ENCODE assay signal across 27 cellular contexts in the genomic region with DNA sequence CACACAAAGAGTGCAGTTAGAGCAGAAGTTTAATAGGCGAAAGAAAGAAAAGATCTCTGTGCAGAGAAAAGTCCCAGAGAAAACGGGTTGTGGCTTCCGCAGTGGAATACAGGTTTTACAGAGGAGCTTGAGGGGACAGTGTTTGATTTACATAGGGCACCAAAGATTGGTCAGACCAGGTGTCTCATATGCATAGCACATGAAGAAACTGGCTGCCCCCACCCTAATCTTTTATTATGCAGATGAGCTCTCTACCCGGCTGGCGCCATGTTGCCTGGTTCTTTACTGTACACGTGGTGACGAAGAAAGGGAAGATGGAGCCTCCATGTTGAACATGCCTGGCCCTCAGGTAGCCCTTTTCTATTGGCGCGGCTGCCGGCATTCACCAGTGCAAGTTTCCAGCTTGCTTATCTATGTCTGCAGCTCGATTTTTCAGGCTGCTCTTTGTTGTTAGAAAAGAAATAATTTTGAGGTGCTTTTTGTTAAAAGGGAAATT. TPM values are rescaled to one million over a fixed set of nuclear protein-coding genes. Genes with fewer than 3 reads are reported as not detected.
DNase-seq lines count a peak whose midpoint lies in the region; ATAC-seq and TF ChIP-seq lines count a peak whose summit lies in the region.
"Had no signal": no experiment of that assay in that cellular context is flagged by ENCODE, and none has a peak within 500 bp of the region (broad histone marks: within the 10 kb centered on the region; RNA-seq: fewer than 3 reads in every experiment).

No MANE protein-coding gene starts in this region.

- TF ChIP-seq POLR2A in testis (IDR thresholded peaks at IDR 0.05) (no peak), GM18505 (IDR thresholded peaks at IDR 0.05; ENCODE audit: borderline replicate concordance, extremely low read depth, insufficient read depth, insufficient read length) (no peak)

- TF ChIP-seq CTCF in testis (IDR thresholded peaks at IDR 0.05): no peak

- H3K27ac ChIP-seq in testis: no peak overlapping the region
- H3K27ac ChIP-seq: KMS-11, PC-9, SJSA1 had no signal

- H3K9me3 ChIP-seq in testis: no peaks in the 10 kb centered on the region
- H3K9me3 ChIP-seq: BE2C, SJSA1 had no signal

- WGBS in testis, 2 donors: 43 to 63% methylated on average over 11 of the region's 11 CpGs

- H3K4me3 ChIP-seq in testis: peak overlapping the region in 1 of 2 donors; percentile 11
- H3K4me3 ChIP-seq: PC-9, SJSA1 had no signal

- intact Hi-C loops in testis (cut with DNase I; ENCODE audit: low total_unique reads): no loop called here

- no peaks in the 10 kb centered on the region for H3K27me3 ChIP-seq in testis
- H3K27me3 ChIP-seq: BE2C, SJSA1 had no signal

- no peak for ATAC-seq in GM18505 (IDR thresholded peaks at IDR 0.05; ENCODE audit: unreplicated experiment)
- ATAC-seq: HCT116 had no signal

- DNase-seq in NCI-H748 (lab: John Stamatoyannopoulos, UW; ENCODE audit: unreplicated experiment) (peak; percentile 29), NCI-H748 treated with DMSO at 0.1 percent for 48 hours (lab: John Stamatoyannopoulos, UW) (no peak), NCI-H146 treated with DMSO at 0.1 percent for 48 hours (lab: John Stamatoyannopoulos, UW; ENCODE audit: unreplicated experiment) (peak; percentile 98), RPMI8226 (peak; percentile 35), testis (peak; percentile 23), NCI-H1105 (lab: John Stamatoyannopoulos, UW) (no peak), hepatic stellate cell (ENCODE audit: low spot score) (no peak)
- DNase-seq: 8988T; ACHN; BE2C; Calu3; CD8-positive, alpha-beta memory T cell; DMS79 treated with DMSO at 0.1 percent for 48 hours; IMR-90; MM.1S; NCI-H1048; NCI-H1417 treated with DMSO at 0.1 percent for 48 hours; NCI-H2029 treated with DMSO at 0.1 percent for 48 hours; NCI-H446; NCI-H524 treated with DMSO at 0.1 percent for 48 hours; PC-9; Right ventricle myocardium superior; T-helper 1 cell had no signal

- H3K36me3 ChIP-seq in testis (ENCODE audit: low read depth, missing control alignments): no peaks in the 10 kb centered on the region
- H3K36me3 ChIP-seq: BE2C, SJSA1 had no signal

- no peaks in the 10 kb centered on the region for H3K4me1 ChIP-seq in testis
- H3K4me1 ChIP-seq: BE2C, SJSA1 had no signal

RNA-seq across cellular contexts. Expression of gene SLC35B3, which starts 47.4 kb away (rescaled TPM):
- 10 to 100 TPM in 1 of 2 donors, 1 to 10 TPM in 1; 9.8 to 11.6 TPM for total RNA-seq in testis
- 15.1 TPM for polyA plus RNA-seq in testis (ENCODE audit: insufficient read depth, low read depth, low replicate concordance)

Comparison
In these comparisons a context has a peak if more than half of its experiments do, and no peak if none do; other contexts are left out.
1. DNase-seq: peak in NCI-H748 (single experiment), NCI-H146 treated with DMSO at 0.1 percent for 48 hours (single experiment), RPMI8226 (single experiment) and testis (single experiment); none in NCI-H748 treated with DMSO at 0.1 percent for 48 hours (single experiment), NCI-H1105 (single experiment) and hepatic stellate cell (single experiment).